ENCODE assay signal across 1 cellular context in genomic region chr2:101518470-101519172, GRCh38.
TF ChIP-seq lines count a peak whose summit lies in the region.

No MANE protein-coding gene starts in this region.

TF ChIP-seq in HepG2, 621 proteins besides CTCF, POLR2A, EP300 and RAD21 (continued from another document and continues in another):
- TF ChIP-seq, protein P1, sequence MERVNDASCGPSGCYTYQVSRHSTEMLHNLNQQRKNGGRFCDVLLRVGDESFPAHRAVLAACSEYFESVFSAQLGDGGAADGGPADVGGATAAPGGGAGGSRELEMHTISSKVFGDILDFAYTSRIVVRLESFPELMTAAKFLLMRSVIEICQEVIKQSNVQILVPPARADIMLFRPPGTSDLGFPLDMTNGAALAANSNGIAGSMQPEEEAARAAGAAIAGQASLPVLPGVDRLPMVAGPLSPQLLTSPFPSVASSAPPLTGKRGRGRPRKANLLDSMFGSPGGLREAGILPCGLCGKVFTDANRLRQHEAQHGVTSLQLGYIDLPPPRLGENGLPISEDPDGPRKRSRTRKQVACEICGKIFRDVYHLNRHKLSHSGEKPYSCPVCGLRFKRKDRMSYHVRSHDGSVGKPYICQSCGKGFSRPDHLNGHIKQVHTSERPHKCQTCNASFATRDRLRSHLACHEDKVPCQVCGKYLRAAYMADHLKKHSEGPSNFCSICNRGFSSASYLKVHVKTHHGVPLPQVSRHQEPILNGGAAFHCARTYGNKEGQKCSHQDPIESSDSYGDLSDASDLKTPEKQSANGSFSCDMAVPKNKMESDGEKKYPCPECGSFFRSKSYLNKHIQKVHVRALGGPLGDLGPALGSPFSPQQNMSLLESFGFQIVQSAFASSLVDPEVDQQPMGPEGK (CRISPR knock-in tag; IDR thresholded peaks at IDR 0.05): peak; percentile 59; the same call in 1 of the 2 replicates
- TF ChIP-seq TEAD3 (CRISPR knock-in tag; optimal IDR thresholded peaks at IDR 0.05; ENCODE audit: borderline replicate concordance) (peak; percentile 49), KAT8 (CRISPR knock-in tag; IDR thresholded peaks at IDR 0.05) (0 out of 2 replicates have a peak, but pooled peaks have one; percentile 37), ZFP90 (CRISPR knock-in tag; IDR thresholded peaks at IDR 0.05; ENCODE audit: borderline replicate concordance) (no peak), PCBP1 (IDR thresholded peaks at IDR 0.05; ENCODE audit: borderline replicate concordance, low read depth, low read length) (0 out of 2 replicates have a peak, but pooled peaks have one; percentile 71), ARHGAP35 (CRISPR knock-in tag; IDR thresholded peaks at IDR 0.05; ENCODE audit: borderline replicate concordance) (0 out of 2 replicates have a peak, but pooled peaks have one; percentile 36), ZNF550 (CRISPR knock-in tag; IDR thresholded peaks at IDR 0.05; ENCODE audit: borderline replicate concordance) (0 out of 2 replicates have a peak, but pooled peaks have one; percentile 46), SMC3 (IDR thresholded peaks at IDR 0.05; ENCODE audit: low read length) (peak; percentile 84), STAG1 (CRISPR knock-in tag; IDR thresholded peaks at IDR 0.05) (peak; percentile 88), ZNF609 (CRISPR knock-in tag; IDR thresholded peaks at IDR 0.05; ENCODE audit: borderline replicate concordance) (0 out of 2 replicates have a peak, but pooled peaks have one; percentile 17), HNRNPK (IDR thresholded peaks at IDR 0.05; ENCODE audit: low read depth, low read length, poor library complexity, severe bottlenecking) (peak; percentile 29), RARA (CRISPR knock-in tag; IDR thresholded peaks at IDR 0.05) (peak; percentile 40; the same call in 1 of the 2 replicates), SOX6 (IDR thresholded peaks at IDR 0.05) (no peak), SOX6 (CRISPR knock-in tag; IDR thresholded peaks at IDR 0.05) (peak; percentile 36), ARID5B (CRISPR knock-in tag; IDR thresholded peaks at IDR 0.05) (peak; percentile 21; the same call in 1 of the 2 replicates), ONECUT2 (CRISPR knock-in tag; IDR thresholded peaks at IDR 0.05) (0 out of 2 replicates have a peak, but pooled peaks have one; percentile 14), ZNF724P (CRISPR knock-in tag; IDR thresholded peaks at IDR 0.05; ENCODE audit: borderline replicate concordance) (no peak), SAP130 (CRISPR knock-in tag; IDR thresholded peaks at IDR 0.05; ENCODE audit: low read depth) (peak; percentile 30; the same call in 1 of the 2 replicates), SALL1 (CRISPR knock-in tag; IDR thresholded peaks at IDR 0.05) (peak; percentile 69), ZBTB38 (CRISPR knock-in tag; IDR thresholded peaks at IDR 0.05) (peak; percentile 73; the same call in 1 of the 2 replicates), MNT (IDR thresholded peaks at IDR 0.05) (0 out of 2 replicates have a peak, but pooled peaks have one; percentile 20), ZZZ3 (CRISPR knock-in tag; IDR thresholded peaks at IDR 0.05; ENCODE audit: borderline replicate concordance) (no peak), ZFP37 (CRISPR knock-in tag; IDR thresholded peaks at IDR 0.05; ENCODE audit: borderline replicate concordance) (no peak), ZEB1 (IDR thresholded peaks at IDR 0.05; ENCODE audit: insufficient replicate concordance, low read depth) (peak; percentile 49), YY1 (IDR thresholded peaks at IDR 0.05; ENCODE audit: insufficient read depth, insufficient replicate concordance, low read depth, low read length) (peak; percentile 58), TARDBP (CRISPR knock-in tag; IDR thresholded peaks at IDR 0.05) (0 out of 2 replicates have a peak, but pooled peaks have one; percentile 39), TAF1 (CRISPR knock-in tag; IDR thresholded peaks at IDR 0.05) (no peak), LCORL (IDR thresholded peaks at IDR 0.05) (no peak), LCORL (CRISPR knock-in tag; IDR thresholded peaks at IDR 0.05) (0 out of 2 replicates have a peak, but pooled peaks have one; percentile 45), MYPOP (CRISPR knock-in tag; IDR thresholded peaks at IDR 0.05) (no peak)
- TF ChIP-seq, protein P2, sequence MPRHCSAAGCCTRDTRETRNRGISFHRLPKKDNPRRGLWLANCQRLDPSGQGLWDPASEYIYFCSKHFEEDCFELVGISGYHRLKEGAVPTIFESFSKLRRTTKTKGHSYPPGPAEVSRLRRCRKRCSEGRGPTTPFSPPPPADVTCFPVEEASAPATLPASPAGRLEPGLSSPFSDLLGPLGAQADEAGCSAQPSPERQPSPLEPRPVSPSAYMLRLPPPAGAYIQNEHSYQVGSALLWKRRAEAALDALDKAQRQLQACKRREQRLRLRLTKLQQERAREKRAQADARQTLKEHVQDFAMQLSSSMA (CRISPR knock-in tag; IDR thresholded peaks at IDR 0.05): no peak
- TF ChIP-seq, protein P3, sequence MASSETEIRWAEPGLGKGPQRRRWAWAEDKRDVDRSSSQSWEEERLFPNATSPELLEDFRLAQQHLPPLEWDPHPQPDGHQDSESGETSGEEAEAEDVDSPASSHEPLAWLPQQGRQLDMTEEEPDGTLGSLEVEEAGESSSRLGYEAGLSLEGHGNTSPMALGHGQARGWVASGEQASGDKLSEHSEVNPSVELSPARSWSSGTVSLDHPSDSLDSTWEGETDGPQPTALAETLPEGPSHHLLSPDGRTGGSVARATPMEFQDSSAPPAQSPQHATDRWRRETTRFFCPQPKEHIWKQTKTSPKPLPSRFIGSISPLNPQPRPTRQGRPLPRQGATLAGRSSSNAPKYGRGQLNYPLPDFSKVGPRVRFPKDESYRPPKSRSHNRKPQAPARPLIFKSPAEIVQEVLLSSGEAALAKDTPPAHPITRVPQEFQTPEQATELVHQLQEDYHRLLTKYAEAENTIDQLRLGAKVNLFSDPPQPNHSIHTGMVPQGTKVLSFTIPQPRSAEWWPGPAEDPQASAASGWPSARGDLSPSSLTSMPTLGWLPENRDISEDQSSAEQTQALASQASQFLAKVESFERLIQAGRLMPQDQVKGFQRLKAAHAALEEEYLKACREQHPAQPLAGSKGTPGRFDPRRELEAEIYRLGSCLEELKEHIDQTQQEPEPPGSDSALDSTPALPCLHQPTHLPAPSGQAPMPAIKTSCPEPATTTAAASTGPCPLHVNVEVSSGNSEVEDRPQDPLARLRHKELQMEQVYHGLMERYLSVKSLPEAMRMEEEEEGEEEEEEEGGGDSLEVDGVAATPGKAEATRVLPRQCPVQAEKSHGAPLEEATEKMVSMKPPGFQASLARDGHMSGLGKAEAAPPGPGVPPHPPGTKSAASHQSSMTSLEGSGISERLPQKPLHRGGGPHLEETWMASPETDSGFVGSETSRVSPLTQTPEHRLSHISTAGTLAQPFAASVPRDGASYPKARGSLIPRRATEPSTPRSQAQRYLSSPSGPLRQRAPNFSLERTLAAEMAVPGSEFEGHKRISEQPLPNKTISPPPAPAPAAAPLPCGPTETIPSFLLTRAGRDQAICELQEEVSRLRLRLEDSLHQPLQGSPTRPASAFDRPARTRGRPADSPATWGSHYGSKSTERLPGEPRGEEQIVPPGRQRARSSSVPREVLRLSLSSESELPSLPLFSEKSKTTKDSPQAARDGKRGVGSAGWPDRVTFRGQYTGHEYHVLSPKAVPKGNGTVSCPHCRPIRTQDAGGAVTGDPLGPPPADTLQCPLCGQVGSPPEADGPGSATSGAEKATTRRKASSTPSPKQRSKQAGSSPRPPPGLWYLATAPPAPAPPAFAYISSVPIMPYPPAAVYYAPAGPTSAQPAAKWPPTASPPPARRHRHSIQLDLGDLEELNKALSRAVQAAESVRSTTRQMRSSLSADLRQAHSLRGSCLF (CRISPR knock-in tag; IDR thresholded peaks at IDR 0.05; ENCODE audit: borderline replicate concordance): no peak
- TF ChIP-seq, protein P4, sequence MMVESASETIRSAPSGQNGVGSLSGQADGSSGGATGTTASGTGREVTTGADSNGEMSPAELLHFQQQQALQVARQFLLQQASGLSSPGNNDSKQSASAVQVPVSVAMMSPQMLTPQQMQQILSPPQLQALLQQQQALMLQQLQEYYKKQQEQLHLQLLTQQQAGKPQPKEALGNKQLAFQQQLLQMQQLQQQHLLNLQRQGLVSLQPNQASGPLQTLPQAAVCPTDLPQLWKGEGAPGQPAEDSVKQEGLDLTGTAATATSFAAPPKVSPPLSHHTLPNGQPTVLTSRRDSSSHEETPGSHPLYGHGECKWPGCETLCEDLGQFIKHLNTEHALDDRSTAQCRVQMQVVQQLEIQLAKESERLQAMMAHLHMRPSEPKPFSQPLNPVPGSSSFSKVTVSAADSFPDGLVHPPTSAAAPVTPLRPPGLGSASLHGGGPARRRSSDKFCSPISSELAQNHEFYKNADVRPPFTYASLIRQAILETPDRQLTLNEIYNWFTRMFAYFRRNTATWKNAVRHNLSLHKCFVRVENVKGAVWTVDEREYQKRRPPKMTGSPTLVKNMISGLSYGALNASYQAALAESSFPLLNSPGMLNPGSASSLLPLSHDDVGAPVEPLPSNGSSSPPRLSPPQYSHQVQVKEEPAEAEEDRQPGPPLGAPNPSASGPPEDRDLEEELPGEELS (CRISPR knock-in tag; IDR thresholded peaks at IDR 0.05): peak; percentile 70; the same call in 1 of the 2 replicates
